Comparison of ENCODE assay signal across 8 cellular contexts in the genomic region with DNA sequence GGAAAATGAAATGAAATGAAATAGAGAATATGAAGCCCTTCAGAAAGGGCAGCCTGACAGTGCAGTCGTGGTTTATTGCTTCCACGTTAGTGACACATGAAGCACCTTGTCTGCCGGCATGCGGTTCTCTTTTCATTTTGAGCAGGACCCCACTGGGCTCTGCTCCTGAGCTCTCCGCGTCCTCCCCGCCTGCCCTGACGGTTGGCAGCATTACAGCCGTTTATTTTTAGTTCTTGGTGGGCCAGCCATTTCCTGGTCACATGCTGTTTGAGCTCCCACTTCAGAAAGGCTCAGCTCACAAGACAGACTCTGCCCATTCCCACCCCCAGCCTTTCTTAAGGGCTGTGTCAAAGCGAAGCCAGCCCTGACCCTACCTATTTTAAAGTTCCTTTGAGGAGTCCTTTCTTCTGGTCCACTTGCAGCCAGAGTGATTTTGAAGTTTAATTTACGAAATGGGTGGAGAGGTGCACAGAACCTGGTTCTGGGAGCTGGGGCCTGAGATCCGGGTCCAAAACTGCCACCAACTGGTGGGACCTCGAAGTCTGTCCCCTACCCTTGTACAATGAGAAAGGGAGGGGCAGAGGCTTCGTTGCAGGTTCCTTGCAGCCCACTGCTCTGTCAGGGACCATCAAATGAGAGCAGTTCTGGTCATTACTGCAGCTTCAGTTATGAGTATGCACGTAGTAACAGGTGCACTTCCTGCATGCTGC.
A peak's percentile ranks its signal among the peaks of the same experiment; 100 is the strongest.
DNase-seq lines count a peak whose midpoint lies in the region; ATAC-seq and TF ChIP-seq lines count a peak whose summit lies in the region.

No MANE protein-coding gene starts in this region.

- no peak overlapping the region for H3K23ac ChIP-seq in H9 (ENCODE audit: insufficient read length, low read depth, low read length)

- H3K4ac ChIP-seq in H9 (ENCODE audit: low read depth, low read length): no peak overlapping the region

- H2AK5ac ChIP-seq in H9 (ENCODE audit: insufficient read length, low read length): no peak overlapping the region

- no peak overlapping the region for H2BK120ac ChIP-seq in H9 (ENCODE audit: low read depth, low read length, poor library complexity, severe bottlenecking)

- H3K36me3 ChIP-seq in Peyer's patch (no peaks in the 10 kb centered on the region), mucosa of descending colon (ENCODE audit: low read depth) (no peaks in the 10 kb centered on the region)

- H3K4me1 ChIP-seq in Peyer's patch (peaks cover 0 to 34% (median 2%) of the 10 kb centered on the region in 4 donors), mucosa of descending colon (ENCODE audit: low read depth) (peaks cover 21% of the 10 kb centered on the region), H9 (ENCODE audit: insufficient read depth, low read length) (no peaks in the 10 kb centered on the region)

- no CpG with 5 or more reads among the region's 15 CpGs for WGBS in H9 (ENCODE audit: extremely low coverage, insufficient read length, low lambda C conversion rate)

- no peak overlapping the region for H3K27ac Mint-ChIP-seq in H9

- H3K23me2 ChIP-seq in H9 (ENCODE audit: insufficient read length, low read depth, low read length, poor library complexity, severe bottlenecking): no peaks in the 10 kb centered on the region

- no peaks in the 10 kb centered on the region for H4K20me1 ChIP-seq in H9 (ENCODE audit: control insufficient read depth, insufficient read depth, insufficient read length)

- H2BK20ac ChIP-seq in H9 (ENCODE audit: low read depth, low read length, poor library complexity, severe bottlenecking): no peak overlapping the region

- no peak overlapping the region for H2BK12ac ChIP-seq in H9 (ENCODE audit: insufficient read length, low read depth, low read length)

- intact Hi-C loops in mucosa of descending colon (cut with DNase I, micrococcal nuclease): no loop called here

- peaks cover 2 to 6% of the 10 kb centered on the region in 2 experiments; a peak in 1 of 4 replicates for H3K4me1 Mint-ChIP-seq in H9

- H3K27me3 Mint-ChIP-seq in H9 (ENCODE audit: low read depth): peaks cover 12% of the 10 kb centered on the region

- H3K79me2 ChIP-seq in H9 (ENCODE audit: insufficient read depth, low read length): no peaks in the 10 kb centered on the region

- H3K14ac ChIP-seq in H9 (ENCODE audit: insufficient read depth, low read length): no peak overlapping the region

- no peak overlapping the region for H2BK15ac ChIP-seq in H9 (ENCODE audit: low read depth, low read length)

- DNase-seq in Peyer's patch (peak; percentile 22 to 59 (median 48)), mucosa of descending colon (peak in 2 of 3 donors; percentile 38 to 41), H9 (no peak), mesenteric fat pad (ENCODE audit: low spot score) (no peak), NCI-H2171 (lab: John Stamatoyannopoulos, UW) (no peak)
- no peak for DNase-seq in stimulated activated CD4-positive, alpha-beta T cell treated with anti-CD3 and anti-CD28 coated beads, Interleukin-2, amount 100 ng/mL, for 24 hours

- no peak overlapping the region for H2BK5ac ChIP-seq in H9 (ENCODE audit: insufficient read length, low read length)

- H3K9me3 ChIP-seq in Peyer's patch: no peaks in the 10 kb centered on the region
- no peaks in the 10 kb centered on the region for H3K9me3 ChIP-seq in mucosa of descending colon
- H3K9me3 ChIP-seq in H9 (ENCODE audit: control insufficient read depth, low read depth, low read length): no peaks in the 10 kb centered on the region

- no peak overlapping the region for H2AFZ ChIP-seq in H9 (ENCODE audit: low read length)

- no peak overlapping the region for H3K9ac ChIP-seq in H9 (ENCODE audit: extremely low read depth, insufficient read length, low read length)

- peak overlapping the region in 2 of 4 donors; percentile 4 to 12 for H3K4me3 ChIP-seq in Peyer's patch
- H3K4me3 ChIP-seq in mucosa of descending colon: no peak overlapping the region

- no peak overlapping the region for H3K56ac ChIP-seq in H9 (ENCODE audit: insufficient read length, low read depth, low read length)

- H3K18ac ChIP-seq in H9 (ENCODE audit: insufficient read length, low read depth, low read length): no peak overlapping the region

- no peak overlapping the region for H3K4me3 Mint-ChIP-seq in H9

- H3K27me3 ChIP-seq in Peyer's patch: no peaks in the 10 kb centered on the region
- no peaks in the 10 kb centered on the region for H3K27me3 ChIP-seq in H9 (ENCODE audit: insufficient read depth, low read length)

- H4K91ac ChIP-seq in H9 (ENCODE audit: insufficient read length, low read depth, low read length): no peak overlapping the region

- ATAC-seq in GM18873 (IDR thresholded peaks at IDR 0.05; ENCODE audit: low FRiP score, unreplicated experiment): peak; percentile 60
- peak; percentile 61 for ATAC-seq in HG02870 (IDR thresholded peaks at IDR 0.05; ENCODE audit: unreplicated experiment)
- ATAC-seq in mucosa of descending colon: peak; percentile 7

- H3K27ac ChIP-seq in Peyer's patch (peak overlapping the region; percentile 17 to 55 (median 29)), H9 (ENCODE audit: insufficient read length, low read depth, low read length) (no peak overlapping the region)

- no peaks in the 10 kb centered on the region for H3K79me1 ChIP-seq in H9 (ENCODE audit: insufficient read depth, low read depth, low read length, poor library complexity, severe bottlenecking)

- TF ChIP-seq CTCF in Peyer's patch (IDR thresholded peaks at IDR 0.05) (no peak), mucosa of descending colon (IDR thresholded peaks at IDR 0.05) (no peak), H9 (conservative IDR thresholded peaks at IDR 0.05) (no peak)

- no peak overlapping the region for H4K8ac ChIP-seq in H9 (replicated peaks; ENCODE audit: insufficient read length, low read depth, low read length)

- no peak overlapping the region for H4K5ac ChIP-seq in H9 (ENCODE audit: insufficient read length, low read depth, low read length)

- no peaks in the 10 kb centered on the region for H3K9me3 Mint-ChIP-seq in H9

- H3T11ph ChIP-seq in H9 (ENCODE audit: low read length): no peak overlapping the region

- no peak for TF ChIP-seq POLR2A in Peyer's patch (IDR thresholded peaks at IDR 0.05)

- no peaks in the 10 kb centered on the region for H3K36me3 Mint-ChIP-seq in H9 (ENCODE audit: insufficient read depth in 1 of 3, low read depth in 3 of 3)

- H3K4me2 ChIP-seq in H9 (ENCODE audit: insufficient read depth, insufficient read length, low read length): no peak overlapping the region

Comparison
In these comparisons a context has a peak if more than half of its experiments do, and no peak if none do; other contexts are left out.
1. ATAC-seq: peak in every context shown above with its lines; median percentile 61 in HG02870; 60 in GM18873; 7 in mucosa of descending colon.
2. DNase-seq: peak in Peyer's patch (3 of 3) and mucosa of descending colon (2 of 3); none in H9 (single experiment), mesenteric fat pad (single experiment), NCI-H2171 (single experiment) and stimulated activated CD4-positive, alpha-beta T cell treated with anti-CD3 and anti-CD28 coated beads, Interleukin-2, amount 100 ng/mL, for 24 hours (0 of 2).